In genomic region chr1:233654667-233655432, GRCh38 we compare ENCODE assay signal across 22 cellular contexts. TPM values are rescaled to one million over a fixed set of nuclear protein-coding genes. Genes with fewer than 3 reads are reported as not detected.
DNase-seq lines count a peak whose midpoint lies in the region; ATAC-seq, FAIRE-seq and TF ChIP-seq lines count a peak whose summit lies in the region.
"Had no signal": no experiment of that assay in that cellular context is flagged by ENCODE, and none has a peak within 500 bp of the region (broad histone marks: within the 10 kb centered on the region; RNA-seq: fewer than 3 reads in every experiment).

No MANE protein-coding gene starts in this region.

- no peak overlapping the region for H3K4me3 Mint-ChIP-seq in astrocyte (ENCODE audit: unreplicated experiment)
- H3K4me3 Mint-ChIP-seq: activated CD8-positive, alpha-beta T cell treated with anti-CD3 and anti-CD28 coated beads, Interleukin-2, amount 10 ng/mL, durations not matched to agents 7 days and 5 days; activated T-cell treated with anti-CD3 and anti-CD28 coated beads, Interleukin-2, amount 50 U/mL, for 4 hours; CD8-positive, alpha-beta T cell; mesothelial cell of epicardium; neural crest cell had no signal

- WGBS in stomach, 5 donors = 68 to 85% (median 82%) methylated on average over 6 of the region's 6 CpGs

- peaks cover 5% of the 10 kb centered on the region for H3K4me1 Mint-ChIP-seq in astrocyte (ENCODE audit: low read depth, unreplicated experiment)
- H3K4me1 Mint-ChIP-seq: neural crest cell had no signal

- H3K36me3 ChIP-seq in astrocyte (ENCODE audit: insufficient read depth, low read length) (no peaks in the 10 kb centered on the region), keratinocyte (ENCODE audit: control insufficient read depth in 2 of 2, extremely low read depth in 1 of 2, insufficient read depth in 2 of 2, low read length in 2 of 2) (peaks cover 0 to 3% of the 10 kb centered on the region in 2 experiments), stomach (no peaks in the 10 kb centered on the region)
- H3K36me3 ChIP-seq: ascending aorta had no signal

- dilution Hi-C loops in keratinocyte (cut with MboI; ENCODE audit: extremely low pct_ligation_motif_present, low sequenced_read_pairs) = no loop called here

- intact Hi-C loops in stomach (cut with DNase I; ENCODE audit: low total_unique reads) = no loop called here

- peak; percentile 19 for DNase-seq in HPDE6-E6E7 (ENCODE audit: extremely low spot score)
- peak; percentile 22 for DNase-seq in astrocyte (ENCODE audit: low read depth)
- no peak for DNase-seq in keratinocyte (ENCODE audit: low read depth, low spot score)
- DNase-seq in stomach = peak; percentile 57
- no peak for DNase-seq in HTR-8/SVneo (ENCODE audit: insufficient read length, low spot score)
- DNase-seq in ecto neural progenitor cell (ENCODE audit: low spot score) = no peak
- DNase-seq: activated CD8-positive, alpha-beta T cell treated with anti-CD3 and anti-CD28 coated beads, Interleukin-2, amount 10 ng/mL, durations not matched to agents 7 days and 5 days; activated naive CD4-positive, alpha-beta T cell treated with anti-CD3 and anti-CD28 coated beads, Interleukin-2, amount 50 U/mL, for 16 hours; activated T-cell treated with anti-CD3 and anti-CD28 coated beads, Interleukin-2, amount 50 U/mL, for 4 hours; CD8-positive, alpha-beta T cell; IMR-90; kidney glomerular epithelial cell; NCI-H1694 treated with DMSO at 0.1 percent for 48 hours; NK-92 treated with Interleukin-12 subunit alpha and Interleukin-12 subunit beta, amount 100 ng/mL, for 24 hours; psoas muscle; T1000 had no signal

- H3K4me1 ChIP-seq in astrocyte (ENCODE audit: insufficient read depth, low read length) (no peaks in the 10 kb centered on the region), keratinocyte (ENCODE audit: control insufficient read depth, extremely low read depth, insufficient read depth, low read length) (peaks cover 24% of the 10 kb centered on the region), stomach (peaks cover 0 to 10% (median 3%) of the 10 kb centered on the region in 4 donors)
- H3K4me1 ChIP-seq: ascending aorta, psoas muscle had no signal

- H3K9ac ChIP-seq in astrocyte (ENCODE audit: low read length) (no peak overlapping the region), keratinocyte (ENCODE audit: control insufficient read depth, extremely low read depth, insufficient read depth, low read length) (no peak overlapping the region)

- no peak for ATAC-seq in HG02588 (IDR thresholded peaks at IDR 0.05; ENCODE audit: unreplicated experiment)
- no peak for ATAC-seq in HG03439 (IDR thresholded peaks at IDR 0.05; ENCODE audit: unreplicated experiment)
- ATAC-seq: activated CD8-positive, alpha-beta T cell treated with anti-CD3 and anti-CD28 coated beads, Interleukin-2, amount 10 ng/mL, durations not matched to agents 7 days and 5 days; activated T-cell treated with anti-CD3 and anti-CD28 coated beads, Interleukin-2, amount 50 U/mL, for 4 hours; CD8-positive, alpha-beta T cell; psoas muscle had no signal

- FAIRE-seq in astrocyte (lab: Jason Lieb, UNC) = no peak
- FAIRE-seq in keratinocyte (lab: Jason Lieb, UNC) = peak; percentile 67
- FAIRE-seq in HTR-8/SVneo (lab: Jason Lieb, UNC) = no peak
- FAIRE-seq: frontal cortex had no signal

- no peak overlapping the region for H3K4me2 ChIP-seq in astrocyte (ENCODE audit: low read length)
- H3K4me2 ChIP-seq in keratinocyte (ENCODE audit: control insufficient read depth, extremely low read depth, insufficient read depth, low read depth, low read length) = peak overlapping the region; percentile 11

- H3K27ac Mint-ChIP-seq in astrocyte (ENCODE audit: unreplicated experiment) = no peak overlapping the region
- H3K27ac Mint-ChIP-seq: activated CD8-positive, alpha-beta T cell treated with anti-CD3 and anti-CD28 coated beads, Interleukin-2, amount 10 ng/mL, durations not matched to agents 7 days and 5 days; CD8-positive, alpha-beta T cell; mesothelial cell of epicardium had no signal

- no peak for TF ChIP-seq EP300 in stomach (IDR thresholded peaks at IDR 0.05)

- H3K9me3 Mint-ChIP-seq in astrocyte (ENCODE audit: unreplicated experiment) = peaks cover 2% of the 10 kb centered on the region
- H3K9me3 Mint-ChIP-seq: activated T-cell treated with anti-CD3 and anti-CD28 coated beads, Interleukin-2, amount 50 U/mL, for 4 hours; CD8-positive, alpha-beta T cell; neural crest cell had no signal

- no peaks in the 10 kb centered on the region for H3K9me3 ChIP-seq in astrocyte (ENCODE audit: insufficient read depth, low read depth, low read length)
- H3K9me3 ChIP-seq in keratinocyte (ENCODE audit: control insufficient read depth, low read depth, low read length) = no peaks in the 10 kb centered on the region
- H3K9me3 ChIP-seq in stomach = no peaks in the 10 kb centered on the region
- H3K9me3 ChIP-seq: ascending aorta, psoas muscle had no signal

- peaks cover 2% of the 10 kb centered on the region for H3K36me3 Mint-ChIP-seq in astrocyte (ENCODE audit: low read depth, unreplicated experiment)
- H3K36me3 Mint-ChIP-seq: CD8-positive, alpha-beta T cell had no signal

- H3K4me3 ChIP-seq in astrocyte (ENCODE audit: insufficient read depth, low read depth, low read length) (no peak overlapping the region), keratinocyte (ENCODE audit: control insufficient read depth in 2 of 3, extremely low read depth in 1 of 3, insufficient read depth in 2 of 3, low read depth in 1 of 3, low read length in 3 of 3) (no peak overlapping the region), stomach (no peak overlapping the region)
- H3K4me3 ChIP-seq: ascending aorta, psoas muscle had no signal

- TF ChIP-seq POLR2A in stomach (IDR thresholded peaks at IDR 0.05) = no peak

- no peaks in the 10 kb centered on the region for H3K9me1 ChIP-seq in keratinocyte (ENCODE audit: control insufficient read depth, extremely low read depth, insufficient read depth, low read length)

- no peaks in the 10 kb centered on the region for H3K27me3 Mint-ChIP-seq in astrocyte (ENCODE audit: low read depth, unreplicated experiment)

- H3K27me3 ChIP-seq in astrocyte (ENCODE audit: insufficient read depth, low read length) = no peaks in the 10 kb centered on the region
- no peaks in the 10 kb centered on the region for H3K27me3 ChIP-seq in keratinocyte (ENCODE audit: control insufficient read depth, extremely low read depth, insufficient read depth, low read length)
- H3K27me3 ChIP-seq in stomach = no peaks in the 10 kb centered on the region
- H3K27me3 ChIP-seq: ascending aorta had no signal

- H2AFZ ChIP-seq in astrocyte (ENCODE audit: low read depth, low read length) (no peak overlapping the region), keratinocyte (ENCODE audit: control insufficient read depth, low read length) (no peak overlapping the region)

- no peaks in the 10 kb centered on the region for H3K79me2 ChIP-seq in astrocyte (ENCODE audit: insufficient read depth, low read length)
- H3K79me2 ChIP-seq in keratinocyte (ENCODE audit: control insufficient read depth, insufficient read depth, low read length) = peaks cover 4% of the 10 kb centered on the region

- H3K27ac ChIP-seq in astrocyte (ENCODE audit: low read depth, low read length) (no peak overlapping the region), keratinocyte (ENCODE audit: control insufficient read depth, insufficient read depth, low read length) (peak overlapping the region; percentile 38), stomach (peak overlapping the region; percentile 8 to 75 (median 63))
- H3K27ac ChIP-seq: ascending aorta, psoas muscle had no signal

- TF ChIP-seq CTCF in astrocyte (IDR thresholded peaks at IDR 0.05; ENCODE audit: insufficient read depth, low read depth, low read length) (no peak), keratinocyte (optimal IDR thresholded peaks at IDR 0.05 in 1 of 3, IDR thresholded peaks at IDR 0.05 in 1 of 3, conservative IDR thresholded peaks at IDR 0.05 in 1 of 3; ENCODE audit: extremely low read depth in 1 of 3, insufficient read depth in 2 of 3, low read length in 3 of 3) (no peak), stomach (IDR thresholded peaks at IDR 0.05) (no peak)

- H4K20me1 ChIP-seq in astrocyte (ENCODE audit: insufficient read depth, low read length) (no peaks in the 10 kb centered on the region), keratinocyte (ENCODE audit: control insufficient read depth, extremely low read depth, insufficient read depth, low read length) (no peaks in the 10 kb centered on the region)

RNA-seq across cellular contexts. Expression of gene KCNK1, which starts 40.9 kb away (rescaled TPM):
- total RNA-seq in astrocyte (5.7 and 6.0 TPM in 2 replicates), stomach (10 to 100 TPM in 2 of 5 donors, 1 to 10 TPM in 3; 4.1 to 52.5 (median 5.8) TPM)
- polyA plus RNA-seq in keratinocyte (14.0 to 17.5 TPM (median 17.3 TPM) in 3 replicates), stomach (10 to 100 TPM in 2 of 3 donors, 1 to 10 TPM in 1; 7.6 to 20.9 (median 11.5) TPM)
- polyA plus RNA-seq in keratinocyte (2011; ENCODE audit: low read depth) = 17.5 TPM
- polyA plus RNA-seq in keratinocyte (2011; cell fraction: cytosol; rRNA removed) = 10.4 and 15.3 TPM in 2 replicates
- 23.6 and 28.3 TPM in 2 replicates for polyA plus RNA-seq in keratinocyte (2011; cell fraction: nucleus; rRNA removed)
- polyA plus RNA-seq in keratinocyte (2012; ENCODE audit: low replicate concordance) = 11.5 and 43.7 TPM in 2 replicates
- 26.4 to 41.8 TPM (median 35.9 TPM) in 3 replicates for polyA minus RNA-seq in keratinocyte
- polyA minus RNA-seq in keratinocyte (2011; cell fraction: cytosol; rRNA and poly(A)+ RNA removed) = 31.1 TPM
- 16.2 and 21.3 TPM in 2 replicates for polyA minus RNA-seq in keratinocyte (2011; cell fraction: nucleus; rRNA and poly(A)+ RNA removed)
- total RNA-seq: CD8-positive, alpha-beta T cell had no signal

Comparison
In these comparisons a context has a peak if more than half of its experiments do, and no peak if none do; other contexts are left out.
1. DNase-seq: peak in HPDE6-E6E7 (single experiment), astrocyte (single experiment) and stomach (single experiment); none in keratinocyte (single experiment), HTR-8/SVneo (single experiment) and ecto neural progenitor cell (single experiment).